Comparison of ENCODE assay signal across 23 cellular contexts in the genomic region with DNA sequence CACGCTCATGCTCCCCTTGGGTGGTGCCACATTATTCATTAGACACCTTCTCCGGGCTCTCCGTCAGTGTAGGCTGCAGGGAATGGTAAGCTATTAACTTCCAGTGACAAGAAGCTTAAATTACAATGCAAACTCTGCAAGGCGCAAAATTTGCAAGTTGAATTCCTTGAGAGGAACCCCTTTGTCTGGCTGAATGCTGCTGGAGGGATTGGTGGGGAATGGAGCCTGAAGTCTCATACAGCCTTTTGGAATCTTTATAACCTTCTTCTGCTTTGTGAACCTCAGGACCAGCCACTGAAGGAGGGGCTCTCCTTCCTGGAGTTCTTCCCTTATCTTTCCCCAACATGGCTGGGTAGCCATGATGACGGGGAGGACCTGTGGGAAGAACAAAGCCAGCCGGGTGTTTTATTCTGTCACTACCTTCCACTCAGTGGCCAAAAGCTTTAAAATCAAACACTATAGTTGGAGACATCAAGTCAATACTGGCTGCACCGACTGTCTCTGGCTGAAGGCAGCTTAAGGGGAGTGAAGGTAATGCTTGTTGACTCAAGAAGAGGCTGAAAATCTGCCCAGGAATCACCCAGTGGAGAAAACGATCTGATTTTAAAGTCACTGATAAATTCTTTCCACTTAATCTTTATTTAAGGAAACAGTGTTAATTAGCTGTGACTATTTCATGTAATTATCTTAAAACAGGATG.
A peak's percentile ranks its signal among the peaks of the same experiment; 100 is the strongest.
DNase-seq lines count a peak whose midpoint lies in the region; FAIRE-seq and TF ChIP-seq lines count a peak whose summit lies in the region.
"Had no signal": no experiment of that assay in that cellular context is flagged by ENCODE, and none has a peak within 500 bp of the region (broad histone marks: within the 10 kb centered on the region; RNA-seq: fewer than 3 reads in every experiment).

No MANE protein-coding gene starts in this region.

- H3K4me3 ChIP-seq in hepatocyte (no peak overlapping the region), mesodermal cell (ENCODE audit: extremely low read depth, insufficient read depth, low read length, poor library complexity, severe bottlenecking) (no peak overlapping the region), small intestine (ENCODE audit: low read depth in 1 of 2, low read length in 2 of 2) (no peak overlapping the region), tibial nerve (no peak overlapping the region)
- H3K4me3 ChIP-seq: spleen, stomach, uterus had no signal

- peaks cover 6% of the 10 kb centered on the region for H3K9me3 Mint-ChIP-seq in type B pancreatic cell

- 24% methylated on average over 8 of the region's 8 CpGs for WGBS in hepatocyte (ENCODE audit: low lambda C conversion rate, missing lambda C conversion rate)
- WGBS in mesodermal cell (ENCODE audit: insufficient coverage in 2 of 2), 2 experiments, result 10 to 18% methylated on average over 2 to 3 of the region's 8 CpGs
- WGBS in small intestine, 3 donors, result 25 to 35% (median 31%) methylated on average over 8 of the region's 8 CpGs
- WGBS in tibial nerve, 2 donors, result 34% methylated on average over 8 of the region's 8 CpGs

- peak overlapping the region; percentile 45 for H2AFZ ChIP-seq in hepatocyte

- TF ChIP-seq CTCF in hepatocyte (IDR thresholded peaks at IDR 0.05; ENCODE audit: poor library complexity), result no peak
- TF ChIP-seq CTCF in type B pancreatic cell (conservative IDR thresholded peaks at IDR 0.05), result no peak
- TF ChIP-seq CTCF in tibial nerve (IDR thresholded peaks at IDR 0.05), result no peak

- peak overlapping the region; percentile 27 for H3K4me3 Mint-ChIP-seq in type B pancreatic cell
- H3K4me3 Mint-ChIP-seq: naive thymus-derived CD8-positive, alpha-beta T cell had no signal

- H3K9me3 ChIP-seq in hepatocyte (ENCODE audit: low read depth) (no peaks in the 10 kb centered on the region), mesodermal cell (ENCODE audit: control insufficient read depth, low read length) (no peaks in the 10 kb centered on the region), small intestine (ENCODE audit: control insufficient read depth, low read depth) (no peaks in the 10 kb centered on the region), tibial nerve (no peaks in the 10 kb centered on the region)
- H3K9me3 ChIP-seq: BE2C, spleen, stomach, uterus had no signal

- no peaks in the 10 kb centered on the region for H3K79me2 ChIP-seq in hepatocyte

- H3K36me3 ChIP-seq in hepatocyte (replicated peaks; ENCODE audit: insufficient read depth, low read depth), result no peaks in the 10 kb centered on the region
- H3K36me3 ChIP-seq in mesodermal cell (ENCODE audit: control insufficient read depth, insufficient read depth, low read length), result no peaks in the 10 kb centered on the region
- no peaks in the 10 kb centered on the region for H3K36me3 ChIP-seq in small intestine (ENCODE audit: control insufficient read depth in 2 of 2, insufficient read depth in 2 of 2, low read length in 2 of 2)
- no peaks in the 10 kb centered on the region for H3K36me3 ChIP-seq in tibial nerve
- H3K36me3 ChIP-seq: BE2C, spleen, stomach, uterus had no signal

- H3K9me2 ChIP-seq in hepatocyte (replicated peaks; ENCODE audit: insufficient read depth), result no peaks in the 10 kb centered on the region

- no peaks in the 10 kb centered on the region for H4K20me1 ChIP-seq in hepatocyte (ENCODE audit: insufficient read depth, poor library complexity, severe bottlenecking)

- H3K27ac ChIP-seq in hepatocyte (peak overlapping the region; percentile 43), mesodermal cell (ENCODE audit: low read depth, low read length, severe bottlenecking) (peak overlapping the region; percentile 86), small intestine (ENCODE audit: low read depth in 1 of 2, low read length in 1 of 2) (no peak overlapping the region), tibial nerve (no peak overlapping the region)
- H3K27ac ChIP-seq: spleen, stomach, uterus had no signal

- peak overlapping the region; percentile 64 for H3K4me2 ChIP-seq in hepatocyte

- H3K27me3 ChIP-seq in hepatocyte (no peaks in the 10 kb centered on the region), small intestine (ENCODE audit: control insufficient read depth in 2 of 2, insufficient read depth in 2 of 2, low read length in 2 of 2) (no peaks in the 10 kb centered on the region), tibial nerve (no peaks in the 10 kb centered on the region)
- H3K27me3 ChIP-seq: spleen, uterus had no signal

- DNase-seq in NCI-H526 (lab: John Stamatoyannopoulos, UW) (peak; percentile 33 to 35), NCI-H526 treated with DMSO at 0.1 percent for 48 hours (lab: John Stamatoyannopoulos, UW) (no peak), hepatocyte (ENCODE audit: low spot score) (peak; percentile 43), type B pancreatic cell (ENCODE audit: extremely low spot score, unreplicated experiment) (no peak), AG20443 (ENCODE audit: low spot score) (no peak), small intestine (no peak), tibial nerve (ENCODE audit: low spot score in 2 of 2) (no peak)
- DNase-seq: activated CD4-positive, alpha-beta T cell treated with anti-CD3 and anti-CD28 coated beads for 4 hours; BE2C; COR-L47; EL; mammary epithelial cell; naive thymus-derived CD8-positive, alpha-beta T cell; NCI-H1105 treated with DMSO at 0.1 percent for 48 hours; NCI-H2081 treated with DMSO at 0.1 percent for 48 hours; NCI-H510A treated with DMSO at 0.1 percent for 48 hours; spleen; stimulated activated CD4-positive, alpha-beta T cell treated with anti-CD3 and anti-CD28 coated beads, Interleukin-4, amount 100 ng/mL, for 4 hours; stomach; SW 1271; uterus had no signal

- H3K4me1 Mint-ChIP-seq in type B pancreatic cell (ENCODE audit: unreplicated experiment), result peaks cover 18% of the 10 kb centered on the region
- H3K4me1 Mint-ChIP-seq: naive thymus-derived CD8-positive, alpha-beta T cell had no signal

- H3K4me1 ChIP-seq in hepatocyte (ENCODE audit: insufficient read depth) (peaks cover 9% of the 10 kb centered on the region), mesodermal cell (ENCODE audit: control insufficient read depth, insufficient read depth, low read length, poor library complexity, severe bottlenecking) (peaks cover 13% of the 10 kb centered on the region), small intestine (ENCODE audit: control insufficient read depth in 2 of 2, insufficient read depth in 1 of 2, low read depth in 1 of 2, low read length in 1 of 2) (no peaks in the 10 kb centered on the region), tibial nerve (no peaks in the 10 kb centered on the region)
- H3K4me1 ChIP-seq: BE2C, spleen, stomach, uterus had no signal

- TF ChIP-seq POLR2A in tibial nerve (IDR thresholded peaks at IDR 0.05), result no peak

- peak overlapping the region; percentile 51 for H3K27ac Mint-ChIP-seq in type B pancreatic cell
- H3K27ac Mint-ChIP-seq: activated naive CD4-positive, alpha-beta T cell treated with anti-CD3 and anti-CD28 coated beads, Interleukin-2, amount 50 U/mL, for 72 hours; naive thymus-derived CD8-positive, alpha-beta T cell had no signal

- H3K27me3 Mint-ChIP-seq in type B pancreatic cell, result no peaks in the 10 kb centered on the region
- H3K27me3 Mint-ChIP-seq: naive thymus-derived CD8-positive, alpha-beta T cell had no signal

- no peak for FAIRE-seq in small intestine (lab: Jason Lieb, UNC)

- H3K36me3 Mint-ChIP-seq in type B pancreatic cell, result no peaks in the 10 kb centered on the region
- H3K36me3 Mint-ChIP-seq: naive thymus-derived CD8-positive, alpha-beta T cell had no signal

- no peak for TF ChIP-seq EP300 in tibial nerve (IDR thresholded peaks at IDR 0.05)

Comparison
In these comparisons a context has a peak if more than half of its experiments do, and no peak if none do; other contexts are left out.
1. DNase-seq: peak in NCI-H526 (2 of 2) and hepatocyte (single experiment); none in NCI-H526 treated with DMSO at 0.1 percent for 48 hours (single experiment), type B pancreatic cell (single experiment), AG20443 (single experiment), small intestine (single experiment) and tibial nerve (0 of 2).
2. H3K27ac ChIP-seq: peak in hepatocyte (single experiment) and mesodermal cell (single experiment); none in small intestine (0 of 2) and tibial nerve (0 of 4).